Comparison of ENCODE assay signal across 1 cellular context in the genomic region with DNA sequence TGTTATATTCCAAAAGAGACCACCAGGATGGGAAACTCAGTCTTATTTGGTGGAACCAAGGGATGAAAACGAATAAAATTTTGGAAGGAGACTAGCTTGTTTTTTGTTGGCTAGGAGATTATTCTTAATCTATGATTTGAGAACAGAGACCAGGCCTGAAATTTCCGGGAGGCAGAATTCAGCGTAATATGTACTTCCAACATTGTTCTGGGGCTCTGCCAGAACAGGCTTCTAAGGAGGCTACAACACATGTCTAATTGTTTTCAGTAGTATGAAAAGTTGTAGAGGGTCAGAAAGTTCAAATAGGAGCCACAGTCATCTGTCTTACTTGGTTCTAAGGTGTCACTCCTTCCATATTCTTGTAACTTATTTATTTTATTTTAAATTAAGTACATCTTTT.
TF ChIP-seq lines count a peak whose summit lies in the region.

No MANE protein-coding gene starts in this region.

TF ChIP-seq in HepG2, 621 proteins besides CTCF, POLR2A, EP300 and RAD21:
- TF ChIP-seq ZNF781 (CRISPR knock-in tag; IDR thresholded peaks at IDR 0.05; ENCODE audit: borderline replicate concordance, not compliant biosample characterization): peak; percentile 3
- TF ChIP-seq, protein P1, sequence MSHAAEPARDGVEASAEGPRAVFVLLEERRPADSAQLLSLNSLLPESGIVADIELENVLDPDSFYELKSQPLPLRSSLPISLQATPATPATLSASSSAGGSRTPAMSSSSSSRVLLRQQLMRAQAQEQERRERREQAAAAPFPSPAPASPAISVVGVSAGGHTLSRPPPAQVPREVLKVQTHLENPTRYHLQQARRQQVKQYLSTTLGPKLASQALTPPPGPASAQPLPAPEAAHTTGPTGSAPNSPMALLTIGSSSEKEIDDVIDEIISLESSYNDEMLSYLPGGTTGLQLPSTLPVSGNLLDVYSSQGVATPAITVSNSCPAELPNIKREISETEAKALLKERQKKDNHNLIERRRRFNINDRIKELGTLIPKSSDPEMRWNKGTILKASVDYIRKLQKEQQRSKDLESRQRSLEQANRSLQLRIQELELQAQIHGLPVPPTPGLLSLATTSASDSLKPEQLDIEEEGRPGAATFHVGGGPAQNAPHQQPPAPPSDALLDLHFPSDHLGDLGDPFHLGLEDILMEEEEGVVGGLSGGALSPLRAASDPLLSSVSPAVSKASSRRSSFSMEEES (CRISPR knock-in tag; IDR thresholded peaks at IDR 0.05): no peak
